In genomic region chr17:14302421-14303099, GRCh38 we compare ENCODE assay signal across 8 cellular contexts. TPM values are rescaled to one million over a fixed set of nuclear protein-coding genes. Genes with fewer than 3 reads are reported as not detected.
DNase-seq lines count a peak whose midpoint lies in the region; ATAC-seq, FAIRE-seq and TF ChIP-seq lines count a peak whose summit lies in the region.

No MANE protein-coding gene starts in this region.

- no peaks in the 10 kb centered on the region for H3K9me1 ChIP-seq in K562 (ENCODE audit: control insufficient read depth, insufficient read depth, low read length)

- TF ChIP-seq RAD21 in K562 (CRISPR knock-in tag; conservative IDR thresholded peaks at IDR 0.05 in 1 of 2, IDR thresholded peaks at IDR 0.05 in 1 of 2), result peak; percentile 63 to 74

- no peak for TF ChIP-seq EP300 in K562 (IDR thresholded peaks at IDR 0.05; ENCODE audit: low read length)

- in situ Hi-C loops in Caki2 (cut with HindIII; ENCODE audit: low pct_unique_long_range_greater_than_20kb, low sequenced_read_pairs) (no loop called here), K562 (cut with MboI) (no loop called here), gastrocnemius medialis (cut with MboI; ENCODE audit: low sequenced_read_pairs in 4 of 4) (loop anchor here in 2 of 4 donors (10.0 to 25.0 kb wide), 3 partner anchors 708 to 965 kb away; no protein-coding TSS in a partner anchor)

- peak overlapping the region; percentile 73 to 96 for H3K9ac ChIP-seq in K562 (ENCODE audit: insufficient read depth in 1 of 2, low read depth in 2 of 2, low read length in 2 of 2)

- H3K9me3 ChIP-seq in K562 (replicated peaks; ENCODE audit: control insufficient read depth, insufficient read depth, low read depth, low read length) (no peaks in the 10 kb centered on the region), gastrocnemius medialis (no peaks in the 10 kb centered on the region)

- 0% methylated on average over 20 of the region's 64 CpGs for WGBS in K562 (ENCODE audit: insufficient coverage, low coverage, missing lambda C conversion rate)

- H3K79me2 ChIP-seq in K562 (ENCODE audit: control insufficient read depth, insufficient read depth, low read length), result peaks cover 65% of the 10 kb centered on the region

- H3K4me3 ChIP-seq in K562, result peak overlapping the region; percentile 54
- peak overlapping the region; percentile 79 for H3K4me3 ChIP-seq in iPS-11a (ENCODE audit: low read depth, low read length)
- peak overlapping the region; percentile 57 to 74 (median 70) for H3K4me3 ChIP-seq in gastrocnemius medialis

- H3K27ac Mint-ChIP-seq in IgD-negative memory B cell, result peak overlapping the region in 2 of 3 donors; percentile 75 to 91

- FAIRE-seq in K562 (lab: Jason Lieb, UNC), result peak; percentile 48

- POLR2A ChIA-PET in K562 (lab: Yijun Ruan, JAX), result interaction anchor here (0.6 kb wide), 1 partner anchor 954 kb away, joined by 3 read pairs; no protein-coding TSS in a partner anchor

- H4K20me1 ChIP-seq in K562 (replicated peaks; ENCODE audit: control insufficient read depth, insufficient read depth, low read length), result 0 out of 2 replicates have a peak, but pooled peaks cover 6% of the 10 kb centered on the region

- peaks cover 0 to 8% (median 2%) of the 10 kb centered on the region in 3 donors for H3K9me3 Mint-ChIP-seq in IgD-negative memory B cell

- H3K4me1 ChIP-seq in K562 (replicated peaks in 1 of 2; ENCODE audit: control insufficient read depth in 2 of 2, insufficient read depth in 2 of 2, low read length in 2 of 2) (peaks cover 32 to 43% of the 10 kb centered on the region in 2 experiments; a peak in 4 of 5 replicates), gastrocnemius medialis (peaks cover 30 to 37% of the 10 kb centered on the region in 2 donors)

- TF ChIP-seq CTCF in K562 (IDR thresholded peaks at IDR 0.05 in 2 of 3, conservative IDR thresholded peaks at IDR 0.05 in 1 of 3; ENCODE audit: insufficient read depth in 2 of 3, low read depth in 1 of 3, low read length in 3 of 3) (peak; percentile 61 to 94 (median 77)), gastrocnemius medialis (IDR thresholded peaks at IDR 0.05 in 4 of 5, conservative IDR thresholded peaks at IDR 0.05 in 1 of 5) (peak; percentile 82 to 99 (median 96))

- H3K4me1 Mint-ChIP-seq in IgD-negative memory B cell, result peaks cover 14 to 29% (median 22%) of the 10 kb centered on the region in 3 donors

- H3K4me3 Mint-ChIP-seq in IgD-negative memory B cell, result peak overlapping the region; percentile 83 to 89 (median 87)

- intact Hi-C loops in K562 (cut with micrococcal nuclease) (loop anchor here (5.0 kb wide), 1 partner anchor 35 kb away; no protein-coding TSS in a partner anchor), gastrocnemius medialis (cut with DNase I; ENCODE audit: low total_unique reads) (loop anchor here (1.0 to 5.0 kb wide), 4 partner anchors 233 to 1285 kb away; partner anchors contain the start of genes COX10 and ELAC2)

- CTCF ChIA-PET in K562 (lab: Yijun Ruan, JAX; ENCODE audit: low intra/inter-chr PET ratio), result interaction anchor here (0.8 kb wide), 1 partner anchor 1272 kb away, joined by 5 read pairs; no protein-coding TSS in a partner anchor

- H3K27me3 ChIP-seq in K562 (ENCODE audit: control insufficient read depth in 2 of 2, insufficient read depth in 2 of 2, low read length in 2 of 2) (no peaks in the 10 kb centered on the region), gastrocnemius medialis (peaks cover 47 to 86% (median 85%) of the 10 kb centered on the region in 3 donors)

- H2AFZ ChIP-seq in K562 (ENCODE audit: low read depth, low read length), result peak overlapping the region; percentile 87

- BruUV-seq in K562 (replicated peaks; lab: Mats Ljungman, UMichigan), result TSS peak; percentile 31

- peak overlapping the region; percentile 70 for H3K27ac ChIP-seq in K562 (ENCODE audit: extremely low read depth, low read depth, low read length)
- H3K27ac ChIP-seq in gastrocnemius medialis, result peak overlapping the region in 2 of 4 donors; percentile 30 to 80

- H3K4me2 ChIP-seq in K562 (ENCODE audit: insufficient read depth, low read length), result peak overlapping the region; percentile 75

- peaks cover 65% of the 10 kb centered on the region for H3K27me3 Mint-ChIP-seq in IgD-negative memory B cell

- peak; percentile 65 for DNase-seq in Caki2 (ENCODE audit: low read depth)
- peak; percentile 73 for DNase-seq in T-helper 9 cell
- peak; percentile 59 to 83 (median 68) for DNase-seq in K562 (ENCODE audit: extremely low read depth in 1 of 4, low spot score in 3 of 4)
- DNase-seq in gastrocnemius medialis, result peak; percentile 53 to 67
- DNase-seq in DMS53 (lab: John Stamatoyannopoulos, UW), result no peak

- H3K36me3 Mint-ChIP-seq in IgD-negative memory B cell, result peaks cover 2% of the 10 kb centered on the region

- TF ChIP-seq POLR2A in K562 (conservative IDR thresholded peaks at IDR 0.05) (no peak), gastrocnemius medialis (IDR thresholded peaks at IDR 0.05) (peak in 1 of 2 donors; percentile 17)

- peaks cover 11% of the 10 kb centered on the region; the same call in 1 of the 3 replicates for H3K36me3 ChIP-seq in K562 (ENCODE audit: control insufficient read depth, insufficient read depth, low read length)
- no peaks in the 10 kb centered on the region for H3K36me3 ChIP-seq in gastrocnemius medialis

- ATAC-seq in GM21381 (IDR thresholded peaks at IDR 0.05; ENCODE audit: unreplicated experiment), result peak; percentile 55
- peak; percentile 65 for ATAC-seq in K562
- ATAC-seq in gastrocnemius medialis, result peak; percentile 42 to 62

TF ChIP-seq in K562, 482 proteins besides CTCF, POLR2A, EP300 and RAD21 (continues in another document):
- TF ChIP-seq CREM (IDR thresholded peaks at IDR 0.05; ENCODE audit: low read depth), result 0 out of 2 replicates have a peak, but pooled peaks have one; percentile 8
- peak; percentile 77 for TF ChIP-seq POLR2G (IDR thresholded peaks at IDR 0.05; ENCODE audit: low read depth, low read length)
- TF ChIP-seq ARID2 (IDR thresholded peaks at IDR 0.05), result no peak
- no peak for TF ChIP-seq ZBTB34 (CRISPR knock-in tag; IDR thresholded peaks at IDR 0.05)
- TF ChIP-seq HNRNPLL (IDR thresholded peaks at IDR 0.05; ENCODE audit: low read depth, low read length, poor library complexity, severe bottlenecking), result peak; percentile 0

RNA-seq across cellular contexts. Expression of gene HS3ST3B1, which starts 1.7 kb away (rescaled TPM):
- 0.12 and 0.24 TPM in 2 replicates for total RNA-seq in Caki2 (2014; rRNA removed; shearing (Covaris generic); ENCODE audit: low replicate concordance)
- polyA plus RNA-seq in IgD-negative memory B cell, result 0.70 TPM
- total RNA-seq in K562 (2011; cell fraction: chromatin; rRNA removed; ENCODE audit: low replicate concordance), result 4.9 and 5.2 TPM in 2 replicates
- 9.3 and 11.5 TPM in 2 replicates for total RNA-seq in K562 (2011; cell fraction: nucleolus; rRNA removed)
- total RNA-seq in K562 (2011; cell fraction: nucleoplasm; rRNA removed), result 8.4 and 12.7 TPM in 2 replicates
- total RNA-seq in K562 (2014; rRNA removed), result 8.0 and 10.5 TPM in 2 replicates
- 3.3 and 3.4 TPM in 2 replicates for total RNA-seq in K562 (2014; rRNA removed; fragmentation: Illumina TruSeq; extraction: Trizol)
- 5.5 and 5.7 TPM in 2 replicates for total RNA-seq in K562 (2015; rRNA removed; fragmentation: Illumina TruSeq; extraction: Trizol)
- total RNA-seq in K562 (2021), result 12.9 and 13.0 TPM in 2 replicates
- polyA plus RNA-seq in K562 (2011; rRNA removed), result 1.9 and 2.7 TPM in 2 replicates
- 2.2 and 3.6 TPM in 2 replicates for polyA plus RNA-seq in K562 (2011; cell fraction: cytosol; rRNA removed)
- polyA plus RNA-seq in K562 (2011; cell fraction: nucleus; rRNA removed), result 2.8 and 3.8 TPM in 2 replicates
- 5.4 and 5.9 TPM in 2 replicates for polyA plus RNA-seq in K562 (2012)
- 2.5 and 2.6 TPM in 2 replicates for polyA plus RNA-seq in K562 (2014; fragmentation: Illumina TruSeq; extraction: Trizol)
- polyA plus RNA-seq in K562 (2014; fragmentation: Nextera tagmentation; extraction: Ambion mirVana), result 1 to 10 TPM; 2.6 to 5.3 TPM
- polyA plus RNA-seq in K562 (2014; rRNA removed), result 3.7 and 3.9 TPM in 2 replicates
- 4.1 and 5.5 TPM in 2 replicates for polyA minus RNA-seq in K562 (2011; rRNA and poly(A)+ RNA removed)
- 3.9 and 6.8 TPM in 2 replicates for polyA minus RNA-seq in K562 (2011; cell fraction: cytosol; rRNA and poly(A)+ RNA removed)
- 5.5 and 7.1 TPM in 2 replicates for polyA minus RNA-seq in K562 (2011; cell fraction: nucleus; rRNA and poly(A)+ RNA removed)
- total RNA-seq in gastrocnemius medialis, result 1 to 10 TPM in 2 of 4 donors, under 1 TPM in 2; 0.10 to 4.0 (median 0.82) TPM
